Comparison of ENCODE assay signal across 12 cellular contexts in the genomic region with DNA sequence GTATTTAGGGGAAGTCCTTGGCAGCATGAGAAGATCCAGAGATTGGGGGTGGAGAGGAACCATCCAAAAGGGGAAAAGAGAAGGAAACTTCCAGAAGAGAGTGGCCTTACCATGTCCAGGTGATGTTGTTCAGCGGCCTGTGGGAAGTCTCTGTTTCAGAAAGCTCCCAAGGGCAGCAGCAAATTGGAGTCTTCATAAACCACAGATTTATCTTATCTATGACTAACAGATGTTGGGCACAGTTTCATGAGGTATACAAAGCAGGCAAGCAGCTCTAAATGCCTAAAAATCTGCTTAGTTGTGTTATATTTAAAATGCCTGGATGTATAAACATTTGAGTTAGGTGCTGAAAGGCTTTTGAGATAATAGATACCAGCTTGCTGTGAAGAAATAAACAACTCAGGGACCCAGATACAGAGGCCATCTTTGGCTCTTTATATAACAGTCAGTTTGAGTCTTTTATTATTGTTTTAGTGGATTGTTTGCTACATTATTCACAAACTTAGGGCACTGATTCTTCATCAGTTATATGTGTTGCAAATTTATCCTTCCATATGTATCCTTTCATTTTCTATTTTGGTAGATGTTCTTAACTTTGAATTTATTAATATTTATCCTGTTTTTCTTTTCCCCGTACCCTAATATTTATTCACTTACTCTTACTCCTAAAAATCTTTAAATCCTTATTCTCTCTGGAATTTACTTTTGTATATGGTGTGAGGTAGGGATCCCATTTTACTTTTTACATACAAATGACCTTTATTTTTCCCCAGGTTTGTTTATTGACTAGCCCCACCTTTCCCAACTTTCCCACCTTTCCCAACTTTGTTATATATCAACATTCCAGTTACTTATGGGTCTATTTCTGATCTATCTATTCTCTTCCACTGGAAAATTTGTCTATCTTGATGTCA. TPM values are rescaled to one million over a fixed set of nuclear protein-coding genes. Genes with fewer than 3 reads are reported as not detected.
DNase-seq lines count a peak whose midpoint lies in the region; ATAC-seq and TF ChIP-seq lines count a peak whose summit lies in the region.
"Had no signal": no experiment of that assay in that cellular context is flagged by ENCODE, and none has a peak within 500 bp of the region (broad histone marks: within the 10 kb centered on the region; RNA-seq: fewer than 3 reads in every experiment).

No MANE protein-coding gene starts in this region.

- peaks cover 33% of the 10 kb centered on the region for H3K79me2 ChIP-seq in neural progenitor cell (ENCODE audit: low read depth)

- H3K27me3 ChIP-seq in neural progenitor cell: peaks cover 9% of the 10 kb centered on the region

- TF ChIP-seq CTCF in neural progenitor cell (IDR thresholded peaks at IDR 0.05): no peak

- no peak for ATAC-seq in central memory CD8-positive, alpha-beta T cell (replicated peaks; ENCODE audit: extremely low read depth, poor library complexity, severe bottlenecking)
- ATAC-seq in HG03439 (IDR thresholded peaks at IDR 0.05; ENCODE audit: unreplicated experiment): no peak
- ATAC-seq: stimulated activated naive CD8-positive, alpha-beta T cell treated with anti-CD3 and anti-CD28 coated beads, Interleukin-15, amount 100 ng/mL, for 72 hours; WTC11 had no signal

- H3K9me3 ChIP-seq in neural progenitor cell (ENCODE audit: low read depth): peaks cover 10% of the 10 kb centered on the region

- DNase-seq in H4 (ENCODE audit: low spot score) (peak; percentile 53), NCI-H226 (peak; percentile 62), neural progenitor cell (ENCODE audit: low spot score) (no peak), 8988T (no peak), ecto neural progenitor cell (ENCODE audit: low spot score) (no peak)
- no peak for DNase-seq in central memory CD8-positive, alpha-beta T cell (ENCODE audit: low spot score in 2 of 2)
- DNase-seq: activated effector memory CD4-positive, alpha-beta T cell treated with anti-CD3 and anti-CD28 coated beads, Interleukin-2, amount 50 U/mL, for 16 hours; head of caudate nucleus; Kasumi-1; stimulated activated naive CD8-positive, alpha-beta T cell treated with anti-CD3 and anti-CD28 coated beads, Interleukin-15, amount 100 ng/mL, for 72 hours had no signal

- no peak overlapping the region for H3K27ac ChIP-seq in neural progenitor cell

- peaks cover 23% of the 10 kb centered on the region for H4K20me1 ChIP-seq in neural progenitor cell (ENCODE audit: low read depth)

- H2AFZ ChIP-seq in neural progenitor cell (replicated peaks): peak overlapping the region; percentile 40

- peak overlapping the region; percentile 94 for H3K27ac Mint-ChIP-seq in central memory CD8-positive, alpha-beta T cell (ENCODE audit: low read depth)
- no peak overlapping the region for H3K27ac Mint-ChIP-seq in neural progenitor cell
- H3K27ac Mint-ChIP-seq: WTC11 had no signal

- H3K9me3 Mint-ChIP-seq in central memory CD8-positive, alpha-beta T cell: peaks cover 7% of the 10 kb centered on the region
- H3K9me3 Mint-ChIP-seq in neural progenitor cell: peaks cover 16% of the 10 kb centered on the region

- H3K4me1 ChIP-seq in neural progenitor cell: peaks cover 7% of the 10 kb centered on the region

- H3K4me3 ChIP-seq in neural progenitor cell: no peak overlapping the region

- H3K4me1 Mint-ChIP-seq in central memory CD8-positive, alpha-beta T cell: peaks cover 9% of the 10 kb centered on the region
- H3K4me1 Mint-ChIP-seq in neural progenitor cell: peaks cover 16% of the 10 kb centered on the region

- peak overlapping the region; percentile 85 for H3K4me3 Mint-ChIP-seq in central memory CD8-positive, alpha-beta T cell
- H3K4me3 Mint-ChIP-seq in neural progenitor cell: peak overlapping the region; percentile 94

- peaks cover 4% of the 10 kb centered on the region for H3F3A ChIP-seq in neural progenitor cell (ENCODE audit: low read depth)

- peaks cover 14% of the 10 kb centered on the region for H3K36me3 Mint-ChIP-seq in central memory CD8-positive, alpha-beta T cell (ENCODE audit: insufficient read depth)
- peaks cover 6% of the 10 kb centered on the region for H3K36me3 Mint-ChIP-seq in neural progenitor cell

- no peak overlapping the region for H3K4me2 ChIP-seq in neural progenitor cell

- H3K27me3 Mint-ChIP-seq in central memory CD8-positive, alpha-beta T cell: peaks cover 37% of the 10 kb centered on the region
- peaks cover 4% of the 10 kb centered on the region for H3K27me3 Mint-ChIP-seq in neural progenitor cell (ENCODE audit: insufficient read depth, low read depth)
- H3K27me3 Mint-ChIP-seq: stimulated activated naive CD8-positive, alpha-beta T cell treated with anti-CD3 and anti-CD28 coated beads, Interleukin-15, amount 100 ng/mL, for 72 hours had no signal

- no peak overlapping the region for H3K9ac ChIP-seq in neural progenitor cell

- no peaks in the 10 kb centered on the region for H3K36me3 ChIP-seq in neural progenitor cell

RNA-seq across cellular contexts. Expression of a gene that starts 21.4 kb away (rescaled TPM):
- 110 and 120 TPM in 2 replicates for total RNA-seq in H4 (2014; rRNA removed; shearing (Covaris generic))
- total RNA-seq in neural progenitor cell (ENCODE audit: low replicate concordance): 128 and 139 TPM in 2 replicates

Comparison
In these comparisons a context has a peak if more than half of its experiments do, and no peak if none do; other contexts are left out.
1. DNase-seq: peak in H4 (single experiment) and NCI-H226 (single experiment); none in central memory CD8-positive, alpha-beta T cell (0 of 2), neural progenitor cell (single experiment), 8988T (single experiment) and ecto neural progenitor cell (single experiment).